Comparison of ENCODE assay signal across 8 cellular contexts in the genomic region with DNA sequence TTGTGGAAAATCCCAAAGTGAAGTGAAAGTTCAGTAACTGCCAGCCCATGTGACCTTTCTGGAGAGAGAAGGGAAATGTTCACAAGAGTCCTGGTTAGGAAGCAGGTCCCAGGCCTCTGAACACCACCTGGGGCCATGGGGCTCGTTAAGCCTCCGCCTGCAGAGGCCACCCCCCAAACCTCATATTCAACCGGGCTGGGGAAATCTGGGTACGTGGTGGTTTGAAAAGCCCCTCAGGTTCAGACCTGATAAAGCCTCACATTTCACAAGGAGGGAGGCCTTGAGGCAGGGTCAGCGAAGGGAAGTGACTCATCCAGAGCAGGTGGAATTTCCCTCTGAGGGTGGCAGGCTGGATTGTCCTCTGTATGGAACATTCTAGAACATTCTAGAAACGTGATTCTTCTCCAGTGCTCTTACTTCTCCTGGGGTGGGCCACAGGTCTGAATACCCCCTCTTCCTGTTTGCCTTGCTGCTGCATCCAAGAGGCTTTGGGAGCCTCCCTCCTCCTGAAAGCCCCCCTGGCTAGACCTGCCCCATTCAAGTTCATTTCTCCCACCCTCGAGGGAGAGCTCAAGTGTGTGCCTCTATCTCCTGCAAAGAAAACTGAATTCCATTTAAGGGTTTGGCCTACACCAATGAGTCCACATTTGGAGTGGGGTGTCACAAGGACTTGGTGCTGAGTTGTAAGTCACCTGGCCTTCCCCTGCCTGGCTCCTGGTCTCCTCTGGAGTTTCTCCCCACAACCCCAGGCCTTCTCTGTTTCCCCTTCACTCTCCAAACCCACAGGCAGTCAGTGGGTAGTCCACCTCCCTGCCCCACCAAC.
DNase-seq lines count a peak whose midpoint lies in the region; ATAC-seq lines count a peak whose summit lies in the region.

No MANE protein-coding gene starts in this region.

- no peaks in the 10 kb centered on the region for H3K9me3 Mint-ChIP-seq in activated T-cell treated with anti-CD3 and anti-CD28 coated beads, Interleukin-2, amount 50 U/mL, for 24 hours

- H3K27ac Mint-ChIP-seq in activated T-cell treated with anti-CD3 and anti-CD28 coated beads, Interleukin-2, amount 50 U/mL, for 24 hours = peak overlapping the region; percentile 96

- peak; percentile 70 for DNase-seq in activated T-cell treated with anti-CD3 and anti-CD28 coated beads, Interleukin-2, amount 50 U/mL, for 24 hours
- DNase-seq in activated T-cell treated with anti-CD3 and anti-CD28 coated beads, Interleukin-2, amount 50 U/mL, for 1 hour = no peak
- DNase-seq in T-helper 1 cell (peak in 3 of 5 donors; percentile 25 to 47 (median 37)), NCI-H510A (lab: John Stamatoyannopoulos, UW) (no peak), RKO (ENCODE audit: low spot score) (no peak)
- DNase-seq in effector CD4-positive, alpha-beta T cell = peak; percentile 18
- DNase-seq in stimulated activated CD4-positive, alpha-beta T cell treated with anti-CD3 and anti-CD28 coated beads, Interleukin-4, amount 100 ng/mL, for 1 hour = peak; percentile 50

- no peaks in the 10 kb centered on the region for H3K36me3 Mint-ChIP-seq in activated T-cell treated with anti-CD3 and anti-CD28 coated beads, Interleukin-2, amount 50 U/mL, for 24 hours (ENCODE audit: low read depth)

- H3K27me3 Mint-ChIP-seq in activated T-cell treated with anti-CD3 and anti-CD28 coated beads, Interleukin-2, amount 50 U/mL, for 24 hours = no peaks in the 10 kb centered on the region

- ATAC-seq in HG03025 (IDR thresholded peaks at IDR 0.05; ENCODE audit: low FRiP score, unreplicated experiment) = no peak

- peaks cover 66% of the 10 kb centered on the region for H3K4me1 Mint-ChIP-seq in activated T-cell treated with anti-CD3 and anti-CD28 coated beads, Interleukin-2, amount 50 U/mL, for 24 hours (ENCODE audit: low read depth)

- no peak overlapping the region for H3K4me3 Mint-ChIP-seq in activated T-cell treated with anti-CD3 and anti-CD28 coated beads, Interleukin-2, amount 50 U/mL, for 24 hours

Comparison
In these comparisons a context has a peak if more than half of its experiments do, and no peak if none do; other contexts are left out.
1. DNase-seq: peak in activated T-cell treated with anti-CD3 and anti-CD28 coated beads, Interleukin-2, amount 50 U/mL, for 24 hours (single experiment), T-helper 1 cell (3 of 5), effector CD4-positive, alpha-beta T cell (single experiment) and stimulated activated CD4-positive, alpha-beta T cell treated with anti-CD3 and anti-CD28 coated beads, Interleukin-4, amount 100 ng/mL, for 1 hour (single experiment); none in activated T-cell treated with anti-CD3 and anti-CD28 coated beads, Interleukin-2, amount 50 U/mL, for 1 hour (single experiment), NCI-H510A (single experiment) and RKO (single experiment).